In the genomic region with DNA sequence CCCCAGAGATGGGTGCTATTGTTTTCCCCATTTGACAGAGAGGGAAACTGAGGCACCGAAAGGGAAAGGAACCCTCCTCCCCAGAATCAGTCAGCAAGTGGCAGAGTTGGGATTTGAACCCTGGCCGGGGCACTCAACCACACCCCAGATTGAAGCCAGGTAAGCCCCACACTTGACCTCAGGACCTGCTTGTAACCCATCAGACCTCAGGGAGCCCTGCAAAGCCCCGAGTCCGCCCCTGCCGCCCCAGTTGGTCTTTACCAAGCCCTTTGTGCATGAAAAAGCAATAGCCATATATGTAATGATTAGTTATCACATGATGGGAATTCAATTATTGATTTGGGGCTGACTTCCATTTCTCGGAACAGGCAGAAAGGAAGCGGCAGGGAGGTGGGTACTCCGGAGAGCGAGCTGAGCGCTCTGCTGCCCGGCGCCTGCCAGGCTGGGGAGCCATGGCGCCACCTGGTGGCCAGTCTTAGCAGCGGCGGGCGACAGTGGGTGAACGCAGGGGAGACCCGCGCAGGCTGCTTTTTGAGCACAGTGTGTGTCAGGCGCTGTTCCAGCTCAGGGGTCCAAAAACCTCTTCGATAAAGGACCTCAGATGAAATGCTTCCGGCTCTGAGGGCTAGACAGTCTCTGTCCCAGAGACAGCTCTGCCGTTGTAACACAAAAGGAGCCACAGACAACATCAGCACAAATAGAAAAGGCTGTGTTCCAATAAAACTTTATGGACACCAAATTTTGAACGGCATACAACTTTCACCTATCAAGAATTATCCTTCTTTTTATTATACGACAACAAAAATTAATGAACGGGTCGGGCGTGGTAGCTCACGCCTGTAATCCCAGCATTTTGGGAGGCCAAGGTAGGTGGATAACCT, we compare ENCODE assay signal across 8 cellular contexts.
DNase-seq lines count a peak whose midpoint lies in the region; ATAC-seq, FAIRE-seq and TF ChIP-seq lines count a peak whose summit lies in the region.

No MANE protein-coding gene starts in this region.

- intact Hi-C loops in naive thymus-derived CD4-positive, alpha-beta T cell (cut with micrococcal nuclease): loop anchor here (1.0 to 5.0 kb wide), 4 partner anchors 274 to 612 kb away; no protein-coding TSS in a partner anchor

- H3K4me1 ChIP-seq in BE2C (no peaks in the 10 kb centered on the region), OCI-LY3 (ENCODE audit: low read length) (no peaks in the 10 kb centered on the region)
- H3K4me1 ChIP-seq in naive thymus-derived CD4-positive, alpha-beta T cell (ENCODE audit: control insufficient read depth in 2 of 2, insufficient read depth in 2 of 2, low read length in 2 of 2): peaks cover 0 to 4% of the 10 kb centered on the region in 2 donors

- H3K4me3 ChIP-seq in BE2C (ENCODE audit: low read depth, low read length) (0 out of 2 replicates have a peak overlapping the region, but pooled peaks have one; percentile 14), OCI-LY3 (ENCODE audit: low read length) (no peak overlapping the region)
- no peak overlapping the region for H3K4me3 ChIP-seq in naive thymus-derived CD4-positive, alpha-beta T cell (ENCODE audit: low read length)

- H3K27ac ChIP-seq in OCI-LY3 (ENCODE audit: low read length): no peak overlapping the region
- no peak overlapping the region for H3K27ac ChIP-seq in naive thymus-derived CD4-positive, alpha-beta T cell (ENCODE audit: low read depth, low read length)

- H3K9me3 ChIP-seq in BE2C: no peaks in the 10 kb centered on the region
- H3K9me3 ChIP-seq in OCI-LY3 (ENCODE audit: insufficient read depth, low read length): no peaks in the 10 kb centered on the region
- H3K9me3 ChIP-seq in naive thymus-derived CD4-positive, alpha-beta T cell (ENCODE audit: control insufficient read depth in 2 of 3, low read length in 3 of 3): no peaks in the 10 kb centered on the region

- H3K27ac Mint-ChIP-seq in naive thymus-derived CD4-positive, alpha-beta T cell: no peak overlapping the region

- DNase-seq in BE2C: peak; percentile 80
- DNase-seq in H54 (ENCODE audit: insufficient read length, low spot score): peak; percentile 72
- peak; percentile 77 for DNase-seq in activated T-cell treated with anti-CD3 and anti-CD28 coated beads for 1 hour (ENCODE audit: low read depth)
- DNase-seq in erythroblast (lab: John Stamatoyannopoulos, UW): peak; percentile 59 to 80
- DNase-seq in naive thymus-derived CD4-positive, alpha-beta T cell: peak; percentile 59 to 91 (median 82)
- peak; percentile 55 to 60 for DNase-seq in stimulated activated CD8-positive, alpha-beta memory T cell treated with anti-CD3 and anti-CD28 coated beads, Interleukin-7, amount 100 ng/mL, for 48 hours (ENCODE audit: extremely low read depth in 1 of 2, low read depth in 1 of 2)

- no peak overlapping the region for H3K9ac ChIP-seq in OCI-LY3 (ENCODE audit: low read length)

- H4K20me1 ChIP-seq in OCI-LY3 (ENCODE audit: insufficient read depth, low read length): no peaks in the 10 kb centered on the region

- peaks cover 0 to 2% (median 0%) of the 10 kb centered on the region in 7 donors for H3K4me1 Mint-ChIP-seq in naive thymus-derived CD4-positive, alpha-beta T cell

- no peaks in the 10 kb centered on the region for H3K79me2 ChIP-seq in OCI-LY3 (ENCODE audit: low read length)

- TF ChIP-seq CTCF in BE2C (IDR thresholded peaks at IDR 0.05; ENCODE audit: low read depth, low read length) (peak; percentile 95), OCI-LY3 (IDR thresholded peaks at IDR 0.05; ENCODE audit: low read depth, low read length) (peak; percentile 96)

- H3K27me3 ChIP-seq in BE2C (no peaks in the 10 kb centered on the region), OCI-LY3 (ENCODE audit: low read depth, low read length) (no peaks in the 10 kb centered on the region)
- peaks cover 0 to 4% of the 10 kb centered on the region in 2 donors for H3K27me3 ChIP-seq in naive thymus-derived CD4-positive, alpha-beta T cell (ENCODE audit: control insufficient read depth in 2 of 2, insufficient read depth in 2 of 2, low read length in 2 of 2)

- H3K27me3 Mint-ChIP-seq in naive thymus-derived CD4-positive, alpha-beta T cell: peaks cover 0 to 18% (median 10%) of the 10 kb centered on the region in 5 donors

- peak; percentile 98 for ATAC-seq in naive thymus-derived CD4-positive, alpha-beta T cell
- ATAC-seq in GM21528 (IDR thresholded peaks at IDR 0.05; ENCODE audit: low FRiP score, unreplicated experiment): no peak

- FAIRE-seq in H54 (lab: Jason Lieb, UNC): no peak

- H3K36me3 Mint-ChIP-seq in naive thymus-derived CD4-positive, alpha-beta T cell: no peaks in the 10 kb centered on the region

- POLR2A ChIA-PET in naive thymus-derived CD4-positive, alpha-beta T cell (lab: Charles Lee): interaction anchor here (1.1 kb wide), 1 partner anchor 401 kb away, joined by 5 read pairs; no protein-coding TSS in a partner anchor

- peak overlapping the region in 2 of 10 donors; percentile 26 to 27 for H3K4me3 Mint-ChIP-seq in naive thymus-derived CD4-positive, alpha-beta T cell

- peak overlapping the region; percentile 47; the same call in 1 of the 2 replicates for H2AFZ ChIP-seq in OCI-LY3 (ENCODE audit: low read depth, low read length)

- H3K36me3 ChIP-seq in BE2C (no peaks in the 10 kb centered on the region), OCI-LY3 (replicated peaks; ENCODE audit: low read depth, low read length) (no peaks in the 10 kb centered on the region)
- H3K36me3 ChIP-seq in naive thymus-derived CD4-positive, alpha-beta T cell (ENCODE audit: control insufficient read depth in 2 of 3, insufficient read depth in 3 of 3, low read length in 3 of 3): no peaks in the 10 kb centered on the region

- H3K9me3 Mint-ChIP-seq in naive thymus-derived CD4-positive, alpha-beta T cell: no peaks in the 10 kb centered on the region

- peak overlapping the region; percentile 41 for H3K4me2 ChIP-seq in OCI-LY3 (ENCODE audit: low read length)

- TF ChIP-seq POLR2A in H54 (IDR thresholded peaks at IDR 0.05; ENCODE audit: low read depth, low read length) (no peak), erythroblast (IDR thresholded peaks at IDR 0.05; ENCODE audit: low read length) (no peak)

- CTCF ChIA-PET in naive thymus-derived CD4-positive, alpha-beta T cell (lab: Charles Lee): interaction anchor here (0.8 to 5.2 kb wide), 9 partner anchors 10 to 613 kb away, joined by 3 to 44 read pairs (median 6); no protein-coding TSS in a partner anchor
